Comparison of ENCODE assay signal across 12 cellular contexts in the genomic region with DNA sequence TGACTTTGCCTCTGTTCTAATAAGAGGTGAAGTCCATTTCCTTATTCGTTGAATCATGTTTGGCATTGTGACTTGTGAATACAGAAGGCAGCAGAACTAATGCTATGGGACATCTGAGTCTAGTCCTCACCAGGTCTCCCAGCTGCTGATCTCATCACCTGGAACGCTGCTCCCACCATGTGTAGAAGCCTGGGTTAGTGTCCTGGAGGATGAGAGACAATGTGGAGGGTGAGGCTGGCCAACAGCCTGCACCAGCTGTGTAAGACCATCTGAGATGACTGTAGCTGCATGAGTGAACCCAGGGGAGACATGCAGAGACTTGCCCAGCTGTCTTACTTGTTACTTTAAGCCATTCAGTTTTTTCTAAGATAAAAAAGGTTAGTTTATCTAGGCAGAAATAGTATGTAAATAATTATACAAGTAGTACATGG. TPM values are rescaled to one million over a fixed set of nuclear protein-coding genes. Genes with fewer than 3 reads are reported as not detected.
A peak's percentile ranks its signal among the peaks of the same experiment; 100 is the strongest.
DNase-seq lines count a peak whose midpoint lies in the region; ATAC-seq, FAIRE-seq and TF ChIP-seq lines count a peak whose summit lies in the region.
"Had no signal": no experiment of that assay in that cellular context is flagged by ENCODE, and none has a peak within 500 bp of the region (broad histone marks: within the 10 kb centered on the region; RNA-seq: fewer than 3 reads in every experiment).

No MANE protein-coding gene starts in this region.

- H3K27ac Mint-ChIP-seq in activated naive CD4-positive, alpha-beta T cell treated with anti-CD3 and anti-CD28 coated beads for 36 hours = peak overlapping the region; percentile 28

- H3K79me1 ChIP-seq in H1 (ENCODE audit: low read depth, low read length) = no peaks in the 10 kb centered on the region

- H3K56ac ChIP-seq in H1 (replicated peaks; ENCODE audit: insufficient read length, low read depth, low read length) = no peak overlapping the region

- H2AFZ ChIP-seq in H1 (ENCODE audit: low read length) = no peak overlapping the region

- H3K4me3 ChIP-seq in H1 (ENCODE audit: extremely low read depth in 1 of 4, insufficient read depth in 2 of 4, low read depth in 3 of 4, low read length in 4 of 4) (no peak overlapping the region), stomach smooth muscle (ENCODE audit: low read length in 2 of 2) (no peak overlapping the region)
- H3K4me3 ChIP-seq: cardiac muscle cell had no signal

- no peak overlapping the region for H3K18ac ChIP-seq in H1 (ENCODE audit: extremely low read depth, low read length)

- no peak for TF ChIP-seq CTCF in H1 (IDR thresholded peaks at IDR 0.05; ENCODE audit: control extremely low read depth in 1 of 3, insufficient read depth in 1 of 3, low read depth in 1 of 3, low read length in 3 of 3)

- H2BK12ac ChIP-seq in H1 (ENCODE audit: low read depth, low read length) = no peak overlapping the region

- no peaks in the 10 kb centered on the region for H3K79me2 ChIP-seq in H1 (ENCODE audit: control insufficient read depth in 1 of 2, insufficient read depth in 2 of 2, low read length in 2 of 2)

- no peak overlapping the region for H3K14ac ChIP-seq in H1 (ENCODE audit: insufficient read length)

- no peak overlapping the region for H4K5ac ChIP-seq in H1 (ENCODE audit: insufficient read length, low read depth, low read length)

- in situ Hi-C loops in ACHN (cut with HindIII; ENCODE audit: low pct_ligation_motif_present, low pct_unique_long_range_greater_than_20kb, low sequenced_read_pairs) = no loop called here

- TF ChIP-seq RAD21 in H1 (IDR thresholded peaks at IDR 0.05 in 1 of 2, conservative IDR thresholded peaks at IDR 0.05 in 1 of 2; ENCODE audit: low read depth in 2 of 2, low read length in 2 of 2) = no peak

- no peaks in the 10 kb centered on the region for H3K36me3 ChIP-seq in H1 (ENCODE audit: control insufficient read depth in 2 of 4, insufficient read depth in 4 of 4, low read length in 3 of 4)
- H3K36me3 ChIP-seq in stomach smooth muscle (ENCODE audit: control insufficient read depth in 2 of 2, insufficient read depth in 2 of 2, low read length in 2 of 2) = no peaks in the 10 kb centered on the region
- H3K36me3 ChIP-seq: cardiac muscle cell had no signal

- FAIRE-seq in H1 (lab: Jason Lieb, UNC) = no peak

- H4K20me1 ChIP-seq in H1 (replicated peaks in 1 of 2; ENCODE audit: control insufficient read depth in 1 of 2, insufficient read depth in 2 of 2, low read length in 2 of 2) = no peaks in the 10 kb centered on the region

- H2BK120ac ChIP-seq in H1 (replicated peaks; ENCODE audit: low read depth, low read length) = no peak overlapping the region

- no peak overlapping the region for H3K4ac ChIP-seq in H1 (replicated peaks; ENCODE audit: insufficient read length, low read depth, low read length)

- intact Hi-C loops in activated naive CD4-positive, alpha-beta T cell treated with anti-CD3 and anti-CD28 coated beads for 36 hours (cut with micrococcal nuclease) = no loop called here

- H2BK15ac ChIP-seq in H1 (ENCODE audit: low read length) = peak overlapping the region; percentile 75; the same call in 1 of the 2 replicates

- H3K9me3 ChIP-seq in H1 (ENCODE audit: insufficient read depth in 2 of 2, low read depth in 1 of 2, low read length in 1 of 2) (no peaks in the 10 kb centered on the region), stomach smooth muscle (ENCODE audit: control insufficient read depth in 2 of 2, low read length in 2 of 2) (no peaks in the 10 kb centered on the region)

- TF ChIP-seq EP300 in H1 (IDR thresholded peaks at IDR 0.05; ENCODE audit: borderline replicate concordance in 1 of 2, low read depth in 2 of 2, low read length in 2 of 2) = no peak

- H3K27ac ChIP-seq in H1 (ENCODE audit: low read depth, low read length) (no peak overlapping the region), stomach smooth muscle (ENCODE audit: low read length) (peak overlapping the region; percentile 53)
- H3K27ac ChIP-seq: C4-2B, cardiac muscle cell had no signal

- no peak overlapping the region for H3K4me2 ChIP-seq in H1 (ENCODE audit: insufficient read depth in 1 of 2, low read depth in 2 of 2, low read length in 2 of 2)

- no peak overlapping the region for H3K23ac ChIP-seq in H1 (ENCODE audit: insufficient read length)

- peaks cover 24% of the 10 kb centered on the region for H3K27me3 Mint-ChIP-seq in activated naive CD4-positive, alpha-beta T cell treated with anti-CD3 and anti-CD28 coated beads for 36 hours (ENCODE audit: low read depth)

- peak overlapping the region; percentile 5 for H4K91ac ChIP-seq in H1 (replicated peaks; ENCODE audit: insufficient read length, low read length)

- CTCF ChIA-PET in activated naive CD4-positive, alpha-beta T cell treated with anti-CD3 and anti-CD28 coated beads for 36 hours (lab: Charles Lee) = interaction anchor here (0.5 to 1.8 kb wide), 3 partner anchors 14 to 977 kb away, joined by 3 to 5 read pairs (median 4); no protein-coding TSS in a partner anchor
- CTCF ChIA-PET in H1 (lab: Charles Lee; ENCODE audit: partially characterized antibody) = interaction anchor here (0.9 to 1.5 kb wide), 3 partner anchors 15 to 102 kb away, joined by 3 to 6 read pairs (median 3); no protein-coding TSS in a partner anchor

- DNase-seq in activated naive CD4-positive, alpha-beta T cell treated with anti-CD3 and anti-CD28 coated beads for 36 hours = no peak
- DNase-seq in activated naive CD4-positive, alpha-beta T cell (lab: John Stamatoyannopoulos, UW) = no peak
- no peak for DNase-seq in H1 (ENCODE audit: low read depth in 1 of 2, low spot score in 2 of 2)
- DNase-seq in ACHN = no peak
- DNase-seq in foreskin melanocyte = no peak

- ATAC-seq in HG03103 (IDR thresholded peaks at IDR 0.05; ENCODE audit: low read depth, unreplicated experiment) (peak; percentile 29), HG02884 (IDR thresholded peaks at IDR 0.05; ENCODE audit: unreplicated experiment) (no peak)

- H2BK20ac ChIP-seq in H1 (ENCODE audit: low read length) = no peak overlapping the region

- POLR2A ChIA-PET in H1 (lab: Charles Lee; ENCODE audit: partially characterized antibody) = interaction anchor here (1.2 kb wide), 1 partner anchor 14 kb away, joined by 5 read pairs; no protein-coding TSS in a partner anchor

- no peak overlapping the region for H3K4me3 Mint-ChIP-seq in activated naive CD4-positive, alpha-beta T cell treated with anti-CD3 and anti-CD28 coated beads for 36 hours
- H3K4me3 Mint-ChIP-seq: T-helper 1 cell treated with Interleukin-12 subunit alpha and Interleukin-12 subunit beta and Interleukin-4 antibody, amounts not matched to agents 30 μg/mL and 1 μg/mL, for 36 hours had no signal

- WGBS in H1 (ENCODE audit: extremely low coverage in 1 of 2, insufficient coverage in 1 of 2, insufficient read length in 1 of 2, insufficient replicate concordance in 2 of 2, low coverage in 1 of 2, low lambda C conversion rate in 2 of 2, missing lambda C conversion rate in 1 of 2), 2 experiments = 84% methylated on average over 2 of the region's 2 CpGs; no CpG with 5 or more reads in 1 of the 2 experiments

- no peaks in the 10 kb centered on the region for H3K36me3 Mint-ChIP-seq in activated naive CD4-positive, alpha-beta T cell treated with anti-CD3 and anti-CD28 coated beads for 36 hours (ENCODE audit: low read depth)

- no peaks in the 10 kb centered on the region for H3K9me3 Mint-ChIP-seq in activated naive CD4-positive, alpha-beta T cell treated with anti-CD3 and anti-CD28 coated beads for 36 hours
- H3K9me3 Mint-ChIP-seq: T-helper 1 cell treated with Interleukin-12 subunit alpha and Interleukin-12 subunit beta and Interleukin-4 antibody, amounts not matched to agents 30 μg/mL and 1 μg/mL, for 36 hours had no signal

- H3K4me1 Mint-ChIP-seq in activated naive CD4-positive, alpha-beta T cell treated with anti-CD3 and anti-CD28 coated beads for 36 hours (ENCODE audit: low read depth) = peaks cover 25% of the 10 kb centered on the region

- H3K4me1 ChIP-seq in H1 (replicated peaks in 1 of 4; ENCODE audit: control insufficient read depth in 3 of 4, insufficient read depth in 4 of 4, low read length in 3 of 4) (peaks cover 2 to 6% (median 4%) of the 10 kb centered on the region in 4 experiments; a peak in 6 of 7 replicates), stomach smooth muscle (ENCODE audit: control insufficient read depth, insufficient read depth, low read length) (peaks cover 16% of the 10 kb centered on the region)

- H4K8ac ChIP-seq in H1 (ENCODE audit: extremely low read depth, insufficient read depth, low read length) = no peak overlapping the region

- H2BK5ac ChIP-seq in H1 (ENCODE audit: low read depth, low read length) = no peak overlapping the region

- no peak overlapping the region for H2AK5ac ChIP-seq in H1 (ENCODE audit: low read depth, low read length)

- H3K9ac ChIP-seq in H1 (replicated peaks in 1 of 4; ENCODE audit: extremely low read depth in 1 of 4, low read depth in 3 of 4, low read length in 3 of 4) (no peak overlapping the region; a peak in 1 of 7 replicates), stomach smooth muscle (ENCODE audit: low read length in 2 of 2) (no peak overlapping the region)

- H3K23me2 ChIP-seq in H1 (ENCODE audit: low read depth, low read length) = peaks cover 9% of the 10 kb centered on the region; the same call in 1 of the 2 replicates

- TF ChIP-seq POLR2A in H1 (IDR thresholded peaks at IDR 0.05; ENCODE audit: control extremely low read depth in 1 of 2, low read depth in 2 of 2, low read length in 2 of 2) = no peak

- H3K27me3 ChIP-seq in H1 (replicated peaks in 1 of 4; ENCODE audit: control insufficient read depth in 3 of 4, extremely low read depth in 1 of 4, insufficient read depth in 3 of 4, low read length in 3 of 4) (peaks cover 0 to 18% (median 14%) of the 10 kb centered on the region in 4 experiments; a peak in 6 of 7 replicates), stomach smooth muscle (ENCODE audit: control insufficient read depth in 1 of 2, insufficient read depth in 2 of 2, low read length in 2 of 2) (no peaks in the 10 kb centered on the region)

RNA-seq across cellular contexts. Expression of a gene that starts 3.5 kb away (rescaled TPM):
- under 1 TPM; 0.41 to 0.52 TPM for total RNA-seq in activated naive CD4-positive, alpha-beta T cell treated with anti-CD3 and anti-CD28 coated beads for 36 hours
- total RNA-seq in H1 (2021; fragmentation: NEBNext Ultra II Directional; extraction: Animal tissue kit (Norgen Biotek cat#: 25700)) = 2.5 and 3.2 TPM in 2 replicates
- polyA plus RNA-seq in H1 (2011; rRNA removed) = 7.0 and 9.5 TPM in 2 replicates
- 5.4 TPM for polyA plus RNA-seq in H1 (2011; cell fraction: cytosol; rRNA removed)
- polyA plus RNA-seq in H1 (2011; cell fraction: nucleus; rRNA removed) = 12.8 TPM
- polyA plus RNA-seq in H1 (2012, experiment 1 of 2) = 2.2 to 6.4 TPM (median 4.5 TPM) in 4 replicates
- polyA plus RNA-seq in H1 (2012, experiment 2 of 2) = 2.6 TPM
- polyA plus RNA-seq in H1 (2013, experiment 1 of 2) = 1.8 TPM
- 1.7 TPM for polyA plus RNA-seq in H1 (2013, experiment 2 of 2)
- 3.3 and 5.6 TPM in 2 replicates for polyA minus RNA-seq in H1 (2011; rRNA and poly(A)+ RNA removed)
- 1.4 TPM for polyA minus RNA-seq in H1 (2011; cell fraction: cytosol; rRNA and poly(A)+ RNA removed)
- 5.7 TPM for polyA minus RNA-seq in H1 (2011; cell fraction: nucleus; rRNA and poly(A)+ RNA removed)
- polyA plus RNA-seq: neural cell had no signal

RNA-seq across cellular contexts. Expression of a gene that starts 32.0 kb away (rescaled TPM):
- under 1 TPM in 1 of 2 experiments, not detected in 1; 0.14 TPM for total RNA-seq in activated naive CD4-positive, alpha-beta T cell treated with anti-CD3 and anti-CD28 coated beads for 36 hours
- total RNA-seq in H1 (2021; fragmentation: NEBNext Ultra II Directional; extraction: Animal tissue kit (Norgen Biotek cat#: 25700)) = 1.2 and 1.3 TPM in 2 replicates
- polyA plus RNA-seq in H1 (2011; rRNA removed) = 2.9 and 3.7 TPM in 2 replicates
- 1.8 TPM for polyA plus RNA-seq in H1 (2011; cell fraction: cytosol; rRNA removed)
- 6.2 TPM for polyA plus RNA-seq in H1 (2011; cell fraction: nucleus; rRNA removed)
- polyA plus RNA-seq in H1 (2012, experiment 1 of 2) = 1.3 to 2.9 TPM (median 2.4 TPM) in 4 replicates
- 0.71 TPM for polyA plus RNA-seq in H1 (2012, experiment 2 of 2)
- polyA plus RNA-seq in H1 (2013, experiment 1 of 2) = 0.65 TPM
- polyA plus RNA-seq in H1 (2013, experiment 2 of 2) = 0.46 TPM
- polyA minus RNA-seq in H1 (2011; rRNA and poly(A)+ RNA removed) = 1.0 and 1.8 TPM in 2 replicates
- polyA minus RNA-seq in H1 (2011; cell fraction: cytosol; rRNA and poly(A)+ RNA removed) = 0.81 TPM
- polyA minus RNA-seq in H1 (2011; cell fraction: nucleus; rRNA and poly(A)+ RNA removed) = 2.7 TPM
- polyA plus RNA-seq: neural cell had no signal
